In the genomic region with DNA sequence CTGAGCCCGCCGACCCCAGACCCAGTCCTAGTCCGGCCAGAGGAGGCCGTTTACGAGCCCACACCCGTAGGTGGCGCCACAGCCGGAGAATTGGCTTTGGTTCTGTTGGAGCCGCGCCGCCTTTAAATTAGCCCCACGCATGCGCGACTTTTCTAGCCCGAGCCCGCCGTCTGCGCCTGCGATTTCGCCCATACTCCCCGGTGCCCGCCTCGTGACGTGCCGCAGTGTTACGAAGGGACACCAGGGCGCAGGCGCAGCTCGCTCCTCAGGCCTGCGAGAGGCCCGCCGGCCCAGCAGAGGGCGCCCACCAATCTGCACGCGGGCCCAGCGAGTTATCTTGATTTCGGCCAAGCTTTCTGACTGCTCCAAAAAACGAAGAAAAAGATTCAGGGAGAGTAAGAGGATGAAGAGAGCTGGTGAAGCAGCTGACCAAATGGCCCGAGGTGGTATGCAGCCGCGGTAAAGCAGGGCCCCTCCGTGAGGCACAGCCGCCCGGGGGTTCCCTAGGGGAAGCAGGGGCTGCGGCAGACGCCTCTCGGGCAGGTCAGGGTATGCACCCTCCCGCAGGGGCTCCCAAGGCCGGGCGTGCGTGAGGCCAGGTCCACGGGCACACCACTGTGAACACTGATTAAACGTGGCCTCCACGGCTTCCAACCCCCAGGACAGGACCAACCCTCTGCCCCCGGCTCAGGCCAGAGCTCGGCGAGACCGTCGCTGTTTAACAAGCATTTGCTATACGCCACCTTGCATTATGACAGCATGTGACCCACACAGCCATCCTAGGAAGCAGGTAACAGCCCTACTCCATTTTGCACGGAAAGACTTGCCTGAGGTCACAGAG, we compare ENCODE assay signal across 8 cellular contexts. TPM values are rescaled to one million over a fixed set of nuclear protein-coding genes. Genes with fewer than 3 reads are reported as not detected.
A peak's percentile ranks its signal among the peaks of the same experiment; 100 is the strongest.
DNase-seq lines count a peak whose midpoint lies in the region; ATAC-seq and TF ChIP-seq lines count a peak whose summit lies in the region.

No MANE protein-coding gene starts in this region.

- peak; percentile 97 for TF ChIP-seq CTCF in CD14-positive monocyte (IDR thresholded peaks at IDR 0.05)
- TF ChIP-seq CTCF in activated CD8-positive, alpha-beta T cell treated with anti-CD3 and anti-CD28 coated beads for 36 hours (IDR thresholded peaks at IDR 0.05): peak; percentile 92

- peaks cover 0 to 3% (median 0%) of the 10 kb centered on the region in 7 donors for H3K9me3 Mint-ChIP-seq in CD14-positive monocyte
- H3K9me3 Mint-ChIP-seq in activated CD8-positive, alpha-beta T cell treated with anti-CD3 and anti-CD28 coated beads for 36 hours: no peaks in the 10 kb centered on the region

- H3K4me1 Mint-ChIP-seq in CD14-positive monocyte: peaks cover 24% of the 10 kb centered on the region
- H3K4me1 Mint-ChIP-seq in activated CD8-positive, alpha-beta T cell treated with anti-CD3 and anti-CD28 coated beads for 36 hours (ENCODE audit: low read depth): peaks cover 29% of the 10 kb centered on the region

- H3K27me3 Mint-ChIP-seq in CD14-positive monocyte (ENCODE audit: low read depth in 3 of 3): peaks cover 0 to 2% (median 0%) of the 10 kb centered on the region in 3 donors
- H3K27me3 Mint-ChIP-seq in activated CD8-positive, alpha-beta T cell treated with anti-CD3 and anti-CD28 coated beads for 36 hours: no peaks in the 10 kb centered on the region

- POLR2A ChIA-PET in activated CD8-positive, alpha-beta T cell treated with anti-CD3 and anti-CD28 coated beads for 36 hours (lab: Charles Lee): interaction anchor here (0.5 to 1.8 kb wide), 14 partner anchors 8 to 1056 kb away, joined by 3 to 8 read pairs (median 4); a partner anchor contains a TSS

- H3K4me3 Mint-ChIP-seq in CD14-positive monocyte: peak overlapping the region; percentile 90 to 95
- H3K4me3 Mint-ChIP-seq in activated CD8-positive, alpha-beta T cell treated with anti-CD3 and anti-CD28 coated beads for 36 hours: peak overlapping the region; percentile 95

- peak overlapping the region; percentile 92 to 98 (median 94) for H3K27ac Mint-ChIP-seq in CD14-positive monocyte
- peak overlapping the region; percentile 94 for H3K27ac Mint-ChIP-seq in activated CD8-positive, alpha-beta T cell treated with anti-CD3 and anti-CD28 coated beads for 36 hours

- ATAC-seq in GM19395 (IDR thresholded peaks at IDR 0.05; ENCODE audit: unreplicated experiment): peak; percentile 85
- ATAC-seq in HG03565 (IDR thresholded peaks at IDR 0.05; ENCODE audit: unreplicated experiment): peak; percentile 81
- peak; percentile 90 for ATAC-seq in activated CD8-positive, alpha-beta T cell treated with anti-CD3 and anti-CD28 coated beads for 36 hours

- peaks cover 41 to 42% of the 10 kb centered on the region in 2 donors for H3K36me3 Mint-ChIP-seq in CD14-positive monocyte
- H3K36me3 Mint-ChIP-seq in activated CD8-positive, alpha-beta T cell treated with anti-CD3 and anti-CD28 coated beads for 36 hours (ENCODE audit: low read depth): peaks cover 43% of the 10 kb centered on the region

- intact Hi-C loops in CD14-positive monocyte (cut with micrococcal nuclease): loop anchor here (2.0 to 10.0 kb wide), 7 partner anchors 33 to 543 kb away; a partner anchor contains a TSS
- intact Hi-C loops in activated CD8-positive, alpha-beta T cell treated with anti-CD3 and anti-CD28 coated beads for 36 hours (cut with micrococcal nuclease): no loop called here

- CTCF ChIA-PET in activated CD8-positive, alpha-beta T cell treated with anti-CD3 and anti-CD28 coated beads for 36 hours (lab: Charles Lee): interaction anchor here (0.6 to 2.8 kb wide), 39 partner anchors 8 to 1019 kb away, joined by 3 to 38 read pairs (median 4); a partner anchor contains a TSS

- DNase-seq in CD14-positive monocyte (ENCODE audit: low spot score) (peak; percentile 99), NCI-H774 (lab: John Stamatoyannopoulos, UW) (peak; percentile 95), lung microvascular endothelial cell (ENCODE audit: low read depth in 2 of 2) (peak; percentile 98 to 99)
- peak; percentile 99 for DNase-seq in activated CD8-positive, alpha-beta T cell treated with anti-CD3 and anti-CD28 coated beads for 36 hours
- peak; percentile 98 for DNase-seq in effector CD8-positive, alpha-beta T cell (lab: John Stamatoyannopoulos, UW)
- DNase-seq in stimulated activated CD4-positive, alpha-beta T cell treated with anti-CD3 and anti-CD28 coated beads, TNF-alpha, amount 100 ng/mL, for 48 hours (ENCODE audit: low read depth in 3 of 3): peak; percentile 93 to 99 (median 98)

RNA-seq across cellular contexts. Expression of a gene that starts 32.8 kb away (rescaled TPM):
- 100 to 1,000 TPM; 354 to 375 TPM for polyA plus RNA-seq in CD14-positive monocyte
- total RNA-seq in activated CD8-positive, alpha-beta T cell treated with anti-CD3 and anti-CD28 coated beads for 36 hours: 100 to 1,000 TPM; 133 TPM
- total RNA-seq in lung microvascular endothelial cell: 339 and 500 TPM in 2 replicates

Comparison
In these comparisons a context has a peak if more than half of its experiments do, and no peak if none do; other contexts are left out.
1. Peak in every context shown above with its lines: DNase-seq and ATAC-seq.